In genomic region chr6:18269253-18269652, GRCh38 we compare ENCODE assay signal across 10 cellular contexts. TPM values are rescaled to one million over a fixed set of nuclear protein-coding genes. Genes with fewer than 3 reads are reported as not detected.
DNase-seq lines count a peak whose midpoint lies in the region; ATAC-seq and TF ChIP-seq lines count a peak whose summit lies in the region.
"Had no signal": no experiment of that assay in that cellular context is flagged by ENCODE, and none has a peak within 500 bp of the region (broad histone marks: within the 10 kb centered on the region; RNA-seq: fewer than 3 reads in every experiment).

No MANE protein-coding gene starts in this region.

- H3K27me3 ChIP-seq in neuronal stem cell (ENCODE audit: control insufficient read depth in 3 of 3, insufficient read depth in 3 of 3, low read depth in 1 of 3, low read length in 3 of 3) = no peaks in the 10 kb centered on the region
- H3K27me3 ChIP-seq: left lung had no signal

- H2AFZ ChIP-seq in neuronal stem cell (ENCODE audit: low read length) = peak overlapping the region; percentile 15
- H2AFZ ChIP-seq: PC-9 had no signal

- H2BK12ac ChIP-seq in neuronal stem cell (ENCODE audit: low read length) = no peak overlapping the region

- H3K27me3 Mint-ChIP-seq in activated T-cell treated with anti-CD3 and anti-CD28 coated beads, Interleukin-2, amount 50 U/mL, for 4 hours (ENCODE audit: low read depth) = no peaks in the 10 kb centered on the region

- H4K8ac ChIP-seq in neuronal stem cell (ENCODE audit: low read depth, low read length) = no peak overlapping the region

- H3K23ac ChIP-seq in neuronal stem cell (ENCODE audit: low read depth, low read length, poor library complexity) = no peak overlapping the region

- H3K4ac ChIP-seq in neuronal stem cell (ENCODE audit: low read length) = no peak overlapping the region

- peaks cover 12% of the 10 kb centered on the region for H3K4me1 Mint-ChIP-seq in activated T-cell treated with anti-CD3 and anti-CD28 coated beads, Interleukin-2, amount 50 U/mL, for 4 hours (ENCODE audit: low read depth)

- H2BK5ac ChIP-seq in neuronal stem cell (ENCODE audit: low read length) = no peak overlapping the region

- H3K14ac ChIP-seq in neuronal stem cell (ENCODE audit: low read length) = no peak overlapping the region

- no peaks in the 10 kb centered on the region for H3K9me3 ChIP-seq in SK-N-MC (ENCODE audit: low read depth, low read length)
- no peaks in the 10 kb centered on the region for H3K9me3 ChIP-seq in neuronal stem cell (replicated peaks in 1 of 2; ENCODE audit: control insufficient read depth in 2 of 2, insufficient read depth in 1 of 2, low read depth in 1 of 2, low read length in 2 of 2)
- H3K9me3 ChIP-seq: thoracic aorta had no signal

- no peaks in the 10 kb centered on the region for H3K79me1 ChIP-seq in neuronal stem cell (ENCODE audit: low read depth, low read length)

- no peak overlapping the region for H2BK15ac ChIP-seq in neuronal stem cell (ENCODE audit: low read length)

- H3K9ac ChIP-seq in SK-N-MC (ENCODE audit: insufficient read length) = no peak overlapping the region
- H3K9ac ChIP-seq in neuronal stem cell (ENCODE audit: low read depth, low read length, poor library complexity) = no peak overlapping the region

- H3K4me3 ChIP-seq in SK-N-MC (peak overlapping the region; percentile 52), neuronal stem cell (ENCODE audit: low read length in 2 of 2) (no peak overlapping the region)
- H3K4me3 ChIP-seq: left lung, PC-9, thoracic aorta had no signal

- H2AK5ac ChIP-seq in neuronal stem cell (ENCODE audit: low read depth, low read length) = no peak overlapping the region

- no peak overlapping the region for H3K18ac ChIP-seq in neuronal stem cell (ENCODE audit: low read length)

- WGBS in neuronal stem cell (ENCODE audit: extremely low coverage in 2 of 2, insufficient read length in 2 of 2, insufficient replicate concordance in 1 of 2), 2 donors = no CpG with 5 or more reads among the region's 3 CpGs

- H3K36me3 ChIP-seq in SK-N-MC (ENCODE audit: insufficient read depth, low read length) (no peaks in the 10 kb centered on the region), neuronal stem cell (replicated peaks in 1 of 2; ENCODE audit: control insufficient read depth in 2 of 2, insufficient read depth in 2 of 2, low read length in 2 of 2) (no peaks in the 10 kb centered on the region)
- H3K36me3 ChIP-seq: left lung, thoracic aorta had no signal

- DNase-seq in SK-N-MC (ENCODE audit: low read depth, low spot score) = peak; percentile 67
- no peak for DNase-seq in neuronal stem cell (ENCODE audit: low spot score)
- no peak for DNase-seq in activated T-cell treated with anti-CD3 and anti-CD28 coated beads, Interleukin-2, amount 50 U/mL, for 4 hours
- DNase-seq: left lung, PC-9 had no signal

- no peak overlapping the region for H2BK120ac ChIP-seq in neuronal stem cell (ENCODE audit: low read depth, low read length)

- H3K27ac ChIP-seq in SK-N-MC = peak overlapping the region; percentile 43; the same call in 1 of the 2 replicates
- H3K27ac ChIP-seq in neuronal stem cell (replicated peaks; ENCODE audit: low read length) = no peak overlapping the region
- H3K27ac ChIP-seq: left lung, PC-9, thoracic aorta had no signal

- H3K4me3 Mint-ChIP-seq in activated T-cell treated with anti-CD3 and anti-CD28 coated beads, Interleukin-2, amount 50 U/mL, for 4 hours = no peak overlapping the region

- no peak overlapping the region for H4K91ac ChIP-seq in neuronal stem cell (ENCODE audit: low read depth, low read length, poor library complexity)

- no peak for TF ChIP-seq POLR2A in GM18505 (IDR thresholded peaks at IDR 0.05; ENCODE audit: borderline replicate concordance, extremely low read depth, insufficient read depth, insufficient read length)

- H3K9me3 Mint-ChIP-seq in activated T-cell treated with anti-CD3 and anti-CD28 coated beads, Interleukin-2, amount 50 U/mL, for 4 hours = no peaks in the 10 kb centered on the region

- peaks cover 2 to 5% of the 10 kb centered on the region in 2 donors for H3K4me1 ChIP-seq in neuronal stem cell (ENCODE audit: control insufficient read depth in 2 of 2, insufficient read depth in 1 of 2, low read depth in 1 of 2, low read length in 2 of 2)

- ATAC-seq in GM18505 (IDR thresholded peaks at IDR 0.05; ENCODE audit: unreplicated experiment) = peak; percentile 48
- ATAC-seq in HG03342 (IDR thresholded peaks at IDR 0.05; ENCODE audit: unreplicated experiment) = peak; percentile 44
- no peak for ATAC-seq in activated T-cell treated with anti-CD3 and anti-CD28 coated beads, Interleukin-2, amount 50 U/mL, for 4 hours
- ATAC-seq in HG02571 (IDR thresholded peaks at IDR 0.05; ENCODE audit: unreplicated experiment) = no peak
- no peak for ATAC-seq in HG02970 (IDR thresholded peaks at IDR 0.05; ENCODE audit: low FRiP score, unreplicated experiment)
- ATAC-seq: left lung had no signal

- no peaks in the 10 kb centered on the region for H3K36me3 Mint-ChIP-seq in activated T-cell treated with anti-CD3 and anti-CD28 coated beads, Interleukin-2, amount 50 U/mL, for 4 hours (ENCODE audit: insufficient read depth)

- H3K4me2 ChIP-seq in neuronal stem cell (ENCODE audit: insufficient read depth, low read length, poor library complexity, severe bottlenecking) = no peak overlapping the region
- H3K4me2 ChIP-seq: PC-9 had no signal

RNA-seq across cellular contexts. Expression of gene DEK, which starts 4.9 kb away (rescaled TPM):
- 353 TPM for polyA plus RNA-seq in neuronal stem cell (2013, experiment 1 of 2)
- 401 TPM for polyA plus RNA-seq in neuronal stem cell (2013, experiment 2 of 2)
- total RNA-seq in activated T-cell treated with anti-CD3 and anti-CD28 coated beads, Interleukin-2, amount 50 U/mL, for 4 hours = 100 to 1,000 TPM; 124 to 154 (median 130) TPM

Comparison
In these comparisons a context has a peak if more than half of its experiments do, and no peak if none do; other contexts are left out.
1. ATAC-seq: peak in GM18505 (single experiment) and HG03342 (single experiment); none in activated T-cell treated with anti-CD3 and anti-CD28 coated beads, Interleukin-2, amount 50 U/mL, for 4 hours (0 of 2), HG02571 (single experiment) and HG02970 (single experiment).